ENCODE assay signal across 1 cellular context in the genomic region with DNA sequence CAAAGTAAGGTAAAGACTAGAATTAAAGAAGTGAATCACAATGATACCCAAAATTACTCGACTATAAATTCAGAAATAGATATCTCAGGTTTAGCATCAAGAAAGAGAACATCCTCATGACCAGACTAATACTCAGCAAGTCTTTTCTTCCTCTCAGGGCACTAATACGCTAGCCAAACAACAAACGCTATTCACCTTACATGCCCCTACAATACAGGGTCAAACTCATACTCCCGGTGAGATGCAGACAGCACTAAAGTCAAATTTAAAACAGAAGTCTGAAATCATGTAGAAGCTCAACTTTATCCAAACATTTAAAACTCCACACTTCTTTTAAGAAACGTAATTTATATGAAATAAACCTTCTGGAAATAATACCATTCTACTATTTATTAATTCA.
TF ChIP-seq lines count a peak whose summit lies in the region.

No MANE protein-coding gene starts in this region.

TF ChIP-seq in endothelial cell of umbilical vein, 7 proteins besides CTCF, POLR2A, EP300 and RAD21:
- TF ChIP-seq GATA2 (IDR thresholded peaks at IDR 0.05; ENCODE audit: insufficient read depth, insufficient read length, low read depth, low read length) (no peak), MYC (IDR thresholded peaks at IDR 0.05; ENCODE audit: low read depth, low read length) (no peak), POLR2AphosphoS5 (IDR thresholded peaks at IDR 0.05; ENCODE audit: insufficient read depth, low read depth, low read length) (no peak), FOS (IDR thresholded peaks at IDR 0.05; ENCODE audit: borderline replicate concordance, insufficient read depth, low read length) (no peak), EZH2 (IDR thresholded peaks at IDR 0.05; ENCODE audit: borderline replicate concordance, low read depth, low read length, severe bottlenecking) (no peak), JUN (IDR thresholded peaks at IDR 0.05; ENCODE audit: borderline replicate concordance, insufficient read depth, insufficient read length, low read depth) (no peak)
- TF ChIP-seq, protein P1, sequence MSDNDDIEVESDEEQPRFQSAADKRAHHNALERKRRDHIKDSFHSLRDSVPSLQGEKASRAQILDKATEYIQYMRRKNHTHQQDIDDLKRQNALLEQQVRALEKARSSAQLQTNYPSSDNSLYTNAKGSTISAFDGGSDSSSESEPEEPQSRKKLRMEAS (IDR thresholded peaks at IDR 0.05; ENCODE audit: insufficient read depth, insufficient read length), result no peak
TF ChIP-seq in endothelial cell of umbilical vein: peak in this region for 0.
